16 cellular contexts compared by ENCODE assay signal in the genomic region with DNA sequence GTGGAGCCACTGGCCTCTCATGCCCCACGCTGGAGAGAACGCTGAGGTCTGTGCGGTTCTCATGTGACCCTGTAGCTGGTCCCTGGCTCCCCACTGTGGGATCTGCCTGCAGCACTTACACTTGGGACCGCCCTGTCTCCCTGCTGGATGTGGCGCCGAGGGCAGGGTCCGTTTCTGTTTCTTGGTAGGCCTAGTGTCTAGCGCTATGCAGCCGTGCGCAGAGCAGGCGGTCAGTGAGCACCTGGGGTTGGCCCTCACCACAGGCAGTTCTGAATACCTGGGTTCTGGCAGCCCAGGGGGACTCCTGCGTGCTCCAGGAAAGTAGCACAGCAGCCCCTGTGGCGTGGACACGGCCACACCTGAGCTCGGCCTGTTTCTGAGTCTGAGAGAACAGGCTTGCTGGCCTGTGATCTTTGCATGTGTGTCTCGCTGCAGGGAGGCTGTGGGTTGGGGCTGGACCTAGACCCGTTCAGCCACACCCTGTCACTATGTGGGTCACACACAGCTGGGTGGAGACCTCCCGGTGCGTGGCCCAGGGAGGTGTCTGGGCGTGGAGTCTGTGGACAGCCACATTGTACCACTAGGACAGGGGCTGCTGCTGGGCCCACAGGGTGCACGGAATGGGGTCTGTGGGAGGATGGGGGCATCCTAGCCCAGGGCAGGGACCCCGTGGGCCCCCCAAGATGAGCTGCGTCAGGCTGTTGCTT. TPM values are rescaled to one million over a fixed set of nuclear protein-coding genes. Genes with fewer than 3 reads are reported as not detected.
DNase-seq lines count a peak whose midpoint lies in the region; ATAC-seq, FAIRE-seq and TF ChIP-seq lines count a peak whose summit lies in the region.
"Had no signal": no experiment of that assay in that cellular context is flagged by ENCODE, and none has a peak within 500 bp of the region (broad histone marks: within the 10 kb centered on the region; RNA-seq: fewer than 3 reads in every experiment).

No MANE protein-coding gene starts in this region.

- peaks cover 9% of the 10 kb centered on the region for H3K36me3 Mint-ChIP-seq in activated CD4-positive, alpha-beta T cell treated with anti-CD3 and anti-CD28 coated beads, Interleukin-2, amount 10 ng/mL, durations not matched to agents 24 days and 14 days (ENCODE audit: low read depth)
- H3K36me3 Mint-ChIP-seq in T-helper 17 cell (ENCODE audit: low read depth): no peaks in the 10 kb centered on the region
- H3K36me3 Mint-ChIP-seq in glutamatergic neuron (ENCODE audit: unreplicated experiment): no peaks in the 10 kb centered on the region

- intact Hi-C loops in activated CD4-positive, alpha-beta T cell treated with anti-CD3 and anti-CD28 coated beads, Interleukin-2, amount 10 ng/mL, durations not matched to agents 24 days and 14 days (cut with micrococcal nuclease): no loop called here
- intact Hi-C loops in aorta (cut with DNase I): no loop called here

- H3K36me3 ChIP-seq in small intestine (ENCODE audit: control insufficient read depth in 2 of 2, insufficient read depth in 2 of 2, low read length in 2 of 2) (no peaks in the 10 kb centered on the region), aorta (ENCODE audit: control insufficient read depth in 1 of 2, insufficient read depth in 2 of 2, low read length in 1 of 2) (no peaks in the 10 kb centered on the region)

- H3K9me3 Mint-ChIP-seq in activated CD4-positive, alpha-beta T cell treated with anti-CD3 and anti-CD28 coated beads, Interleukin-2, amount 10 ng/mL, durations not matched to agents 24 days and 14 days: no peaks in the 10 kb centered on the region
- H3K9me3 Mint-ChIP-seq in glutamatergic neuron (ENCODE audit: unreplicated experiment): peaks cover 9% of the 10 kb centered on the region

- WGBS in small intestine, 3 donors: 31 to 69% (median 43%) methylated on average over 22 to 23 of the region's 23 CpGs
- WGBS in aorta, 2 donors: 93% methylated on average over 23 of the region's 23 CpGs

- TF ChIP-seq CTCF in glutamatergic neuron (IDR thresholded peaks at IDR 0.05; ENCODE audit: partially characterized antibody, unreplicated experiment): no peak

- H3K27ac Mint-ChIP-seq in activated CD4-positive, alpha-beta T cell treated with anti-CD3 and anti-CD28 coated beads, Interleukin-2, amount 10 ng/mL, durations not matched to agents 24 days and 14 days: peak overlapping the region; percentile 66
- H3K27ac Mint-ChIP-seq in T-helper 17 cell (peak overlapping the region; percentile 93), glutamatergic neuron (ENCODE audit: unreplicated experiment) (peak overlapping the region; percentile 59)

- peaks cover 11 to 13% of the 10 kb centered on the region in 2 donors for H3K4me1 ChIP-seq in small intestine (ENCODE audit: control insufficient read depth in 2 of 2, insufficient read depth in 1 of 2, low read depth in 1 of 2, low read length in 1 of 2)
- no peaks in the 10 kb centered on the region for H3K4me1 ChIP-seq in aorta (ENCODE audit: control insufficient read depth in 1 of 2, insufficient read depth in 2 of 2, low read length in 2 of 2)

- no peaks in the 10 kb centered on the region for H3K27me3 Mint-ChIP-seq in activated CD4-positive, alpha-beta T cell treated with anti-CD3 and anti-CD28 coated beads, Interleukin-2, amount 10 ng/mL, durations not matched to agents 24 days and 14 days
- no peaks in the 10 kb centered on the region for H3K27me3 Mint-ChIP-seq in T-helper 17 cell
- H3K27me3 Mint-ChIP-seq in glutamatergic neuron (ENCODE audit: unreplicated experiment): peaks cover 10% of the 10 kb centered on the region

- H3K4me3 Mint-ChIP-seq in activated CD4-positive, alpha-beta T cell treated with anti-CD3 and anti-CD28 coated beads, Interleukin-2, amount 10 ng/mL, durations not matched to agents 24 days and 14 days: peak overlapping the region; percentile 94
- H3K4me3 Mint-ChIP-seq in T-helper 17 cell (peak overlapping the region; percentile 69), glutamatergic neuron (ENCODE audit: unreplicated experiment) (peak overlapping the region; percentile 78)

- no peak for FAIRE-seq in small intestine (lab: Jason Lieb, UNC)
- FAIRE-seq: endometrium had no signal

- H3K27me3 ChIP-seq in small intestine (ENCODE audit: control insufficient read depth in 2 of 2, insufficient read depth in 2 of 2, low read length in 2 of 2): no peaks in the 10 kb centered on the region
- no peaks in the 10 kb centered on the region for H3K27me3 ChIP-seq in aorta (ENCODE audit: control insufficient read depth in 1 of 2, insufficient read depth in 2 of 2, low read length in 1 of 2)

- DNase-seq in activated CD4-positive, alpha-beta T cell treated with anti-CD3 and anti-CD28 coated beads, Interleukin-2, amount 10 ng/mL, durations not matched to agents 24 days and 14 days: no peak
- DNase-seq in activated CD4-positive, alpha-beta T cell treated with anti-CD3 and anti-CD28 coated beads, Interleukin-2, amount 50 U/mL, for 1 hour: no peak
- DNase-seq in T-helper 17 cell: no peak
- no peak for DNase-seq in glutamatergic neuron
- DNase-seq in small intestine: peak; percentile 86
- no peak for DNase-seq in epidermal melanocyte (ENCODE audit: insufficient read length, low spot score)
- DNase-seq in aorta: no peak
- DNase-seq: activated CD4-positive, CD25-positive, alpha-beta regulatory T cell; anterior cingulate cortex; KG1; NCI-H2081 treated with DMSO at 0.1 percent for 48 hours; stimulated activated CD8-positive, alpha-beta memory T cell treated with anti-CD3 and anti-CD28 coated beads, Interleukin-4, amount 100 ng/mL, for 48 hours had no signal

- H3K4me1 Mint-ChIP-seq in activated CD4-positive, alpha-beta T cell treated with anti-CD3 and anti-CD28 coated beads, Interleukin-2, amount 10 ng/mL, durations not matched to agents 24 days and 14 days: peaks cover 18% of the 10 kb centered on the region
- H3K4me1 Mint-ChIP-seq in T-helper 17 cell (peaks cover 25% of the 10 kb centered on the region), glutamatergic neuron (ENCODE audit: low read depth, unreplicated experiment) (peaks cover 16% of the 10 kb centered on the region)

- ATAC-seq in T-helper 17 cell (no peak), GM21423 (IDR thresholded peaks at IDR 0.05; ENCODE audit: unreplicated experiment) (no peak), aorta (ENCODE audit: low FRiP score) (no peak)

- H3K4me3 ChIP-seq in small intestine (ENCODE audit: low read depth in 1 of 2, low read length in 2 of 2) (peak overlapping the region in 1 of 2 donors; percentile 93), aorta (ENCODE audit: low read length in 2 of 2) (no peak overlapping the region)

- H3K27ac ChIP-seq in small intestine (ENCODE audit: low read depth in 1 of 2, low read length in 1 of 2) (peak overlapping the region; percentile 95 to 99), aorta (ENCODE audit: low read depth in 1 of 2, low read length in 2 of 2) (no peak overlapping the region)

- H3K9me3 ChIP-seq in T-helper 17 cell (ENCODE audit: control insufficient read depth, low read length, poor library complexity, severe bottlenecking) (no peaks in the 10 kb centered on the region), small intestine (ENCODE audit: control insufficient read depth, low read depth) (no peaks in the 10 kb centered on the region), aorta (ENCODE audit: control insufficient read depth, low read length) (no peaks in the 10 kb centered on the region)
- H3K9me3 ChIP-seq: HAP-1 had no signal

RNA-seq across cellular contexts. Expression of a gene that starts 2.8 kb away (rescaled TPM):
- total RNA-seq in activated CD4-positive, alpha-beta T cell treated with anti-CD3 and anti-CD28 coated beads, Interleukin-2, amount 10 ng/mL, durations not matched to agents 24 days and 14 days: 121 and 124 TPM in 2 replicates
- total RNA-seq in T-helper 17 cell (10 to 100 TPM; 63.9 to 71.0 TPM), glutamatergic neuron (ENCODE audit: unreplicated experiment) (56.1 TPM), aorta (10 to 100 TPM; 27.9 to 33.9 TPM)
- polyA plus RNA-seq in small intestine (100 to 1,000 TPM in 1 of 3 donors, 10 to 100 TPM in 2; 64.5 to 105 (median 75.9) TPM), aorta (10 to 100 TPM; 15.3 to 24.1 TPM)

RNA-seq across cellular contexts. Expression of a gene that starts 29.9 kb away (rescaled TPM):
- total RNA-seq in activated CD4-positive, alpha-beta T cell treated with anti-CD3 and anti-CD28 coated beads, Interleukin-2, amount 10 ng/mL, durations not matched to agents 24 days and 14 days: not detected in 2 replicates
- total RNA-seq in T-helper 17 cell: not detected
- not detected for total RNA-seq in glutamatergic neuron (ENCODE audit: unreplicated experiment)
- polyA plus RNA-seq in small intestine: not detected
- total RNA-seq in aorta: not detected
- under 1 TPM in 1 of 2 donors, not detected in 1; 0.05 TPM for polyA plus RNA-seq in aorta
- polyA plus RNA-seq: AG04450 had no signal

RNA-seq across cellular contexts. Expression of a gene that starts 36.5 kb away (rescaled TPM):
- total RNA-seq in activated CD4-positive, alpha-beta T cell treated with anti-CD3 and anti-CD28 coated beads, Interleukin-2, amount 10 ng/mL, durations not matched to agents 24 days and 14 days: 1.1 TPM in 2 replicates
- total RNA-seq in T-helper 17 cell: 1 to 10 TPM in 1 of 2 donors, under 1 TPM in 1; 0.86 to 1.4 TPM
- total RNA-seq in glutamatergic neuron (ENCODE audit: unreplicated experiment): 3.4 TPM
- under 1 TPM in 2 of 3 donors, not detected in 1; 0.45 to 0.79 TPM for polyA plus RNA-seq in small intestine
- 1 to 10 TPM in 1 of 2 donors, under 1 TPM in 1; 0.52 to 2.2 TPM for total RNA-seq in aorta
- 1 to 10 TPM in 1 of 2 donors, under 1 TPM in 1; 0.25 to 2.6 TPM for polyA plus RNA-seq in aorta

RNA-seq across cellular contexts. Expression of a gene that starts 39.5 kb away (rescaled TPM):
- 43.2 and 50.3 TPM in 2 replicates for total RNA-seq in activated CD4-positive, alpha-beta T cell treated with anti-CD3 and anti-CD28 coated beads, Interleukin-2, amount 10 ng/mL, durations not matched to agents 24 days and 14 days
- total RNA-seq in T-helper 17 cell (10 to 100 TPM; 25.6 to 32.4 TPM), glutamatergic neuron (ENCODE audit: unreplicated experiment) (85.0 TPM), aorta (10 to 100 TPM; 25.8 to 38.5 TPM)
- polyA plus RNA-seq in small intestine (10 to 100 TPM; 26.8 to 43.5 (median 29.2) TPM), aorta (10 to 100 TPM; 10.8 to 92.2 TPM)

RNA-seq across cellular contexts. Expression of a gene that starts 59.6 kb away (rescaled TPM):
- 12.5 and 16.5 TPM in 2 replicates for total RNA-seq in activated CD4-positive, alpha-beta T cell treated with anti-CD3 and anti-CD28 coated beads, Interleukin-2, amount 10 ng/mL, durations not matched to agents 24 days and 14 days
- total RNA-seq in T-helper 17 cell (10 to 100 TPM; 10.6 to 11.6 TPM), glutamatergic neuron (ENCODE audit: unreplicated experiment) (48.3 TPM), aorta (10 to 100 TPM; 17.9 to 19.6 TPM)
- polyA plus RNA-seq in small intestine (10 to 100 TPM; 28.9 to 49.0 (median 39.7) TPM), aorta (10 to 100 TPM in 1 of 2 donors, 1 to 10 TPM in 1; 9.5 to 40.7 TPM)

Comparison
In these comparisons a context has a peak if more than half of its experiments do, and no peak if none do; other contexts are left out.
1. H3K27ac ChIP-seq: peak in small intestine (2 of 2); none in aorta (0 of 2).
2. Peak in every context shown above with its lines, with median percentiles within 50 percentile points of each other: H3K27ac Mint-ChIP-seq and H3K4me3 Mint-ChIP-seq.